9 cellular contexts compared by ENCODE assay signal in genomic region chr3:38651153-38651789, GRCh38. TPM values are rescaled to one million over a fixed set of nuclear protein-coding genes. Genes with fewer than 3 reads are reported as not detected.
DNase-seq lines count a peak whose midpoint lies in the region; ATAC-seq and TF ChIP-seq lines count a peak whose summit lies in the region.
"Had no signal": no experiment of that assay in that cellular context is flagged by ENCODE, and none has a peak within 500 bp of the region (broad histone marks: within the 10 kb centered on the region; RNA-seq: fewer than 3 reads in every experiment).

No MANE protein-coding gene starts in this region.

- H3K9me3 Mint-ChIP-seq in CD4-positive, CD25-positive, alpha-beta regulatory T cell: peaks cover 0 to 1% (median 0%) of the 10 kb centered on the region in 7 donors
- H3K9me3 Mint-ChIP-seq in activated naive CD4-positive, alpha-beta T cell treated with anti-CD3 and anti-CD28 coated beads for 36 hours: no peaks in the 10 kb centered on the region
- H3K9me3 Mint-ChIP-seq: T-helper 1 cell treated with Interleukin-12 subunit alpha and Interleukin-12 subunit beta and Interleukin-4 antibody, amounts not matched to agents 30 μg/mL and 1 μg/mL, for 36 hours had no signal

- H3K36me3 ChIP-seq in CD4-positive, CD25-positive, alpha-beta regulatory T cell (ENCODE audit: control insufficient read depth, insufficient read depth, low read length): no peaks in the 10 kb centered on the region
- no peaks in the 10 kb centered on the region for H3K36me3 ChIP-seq in HUES64 (ENCODE audit: insufficient read depth, low read length)
- no peaks in the 10 kb centered on the region for H3K36me3 ChIP-seq in SJCRH30
- no peaks in the 10 kb centered on the region for H3K36me3 ChIP-seq in heart right ventricle

- H3K4me3 Mint-ChIP-seq in CD4-positive, CD25-positive, alpha-beta regulatory T cell: peak overlapping the region in 2 of 4 donors; percentile 39 to 59
- H3K4me3 Mint-ChIP-seq in activated naive CD4-positive, alpha-beta T cell treated with anti-CD3 and anti-CD28 coated beads for 36 hours: peak overlapping the region; percentile 27
- H3K4me3 Mint-ChIP-seq: T-helper 1 cell treated with Interleukin-12 subunit alpha and Interleukin-12 subunit beta and Interleukin-4 antibody, amounts not matched to agents 30 μg/mL and 1 μg/mL, for 36 hours had no signal

- H3K4me1 Mint-ChIP-seq in CD4-positive, CD25-positive, alpha-beta regulatory T cell: peaks cover 0 to 10% (median under 1%) of the 10 kb centered on the region in 4 donors
- peaks cover 10% of the 10 kb centered on the region for H3K4me1 Mint-ChIP-seq in activated naive CD4-positive, alpha-beta T cell treated with anti-CD3 and anti-CD28 coated beads for 36 hours (ENCODE audit: low read depth)

- H3K4me3 ChIP-seq in CD4-positive, CD25-positive, alpha-beta regulatory T cell (ENCODE audit: low read depth, low read length): no peak overlapping the region
- peak overlapping the region; percentile 50 for H3K4me3 ChIP-seq in HUES64 (ENCODE audit: low read length)
- 0 out of 2 replicates have a peak overlapping the region, but pooled peaks have one; percentile 8 for H3K4me3 ChIP-seq in SJCRH30
- no peak overlapping the region for H3K4me3 ChIP-seq in heart right ventricle

- TF ChIP-seq CTCF in heart right ventricle (IDR thresholded peaks at IDR 0.05): peak; percentile 93 to 99 (median 98)

- H3K36me3 Mint-ChIP-seq in CD4-positive, CD25-positive, alpha-beta regulatory T cell: no peaks in the 10 kb centered on the region
- H3K36me3 Mint-ChIP-seq in activated naive CD4-positive, alpha-beta T cell treated with anti-CD3 and anti-CD28 coated beads for 36 hours (ENCODE audit: low read depth): no peaks in the 10 kb centered on the region

- H3K27ac Mint-ChIP-seq in CD4-positive, CD25-positive, alpha-beta regulatory T cell: no peak overlapping the region
- H3K27ac Mint-ChIP-seq in activated naive CD4-positive, alpha-beta T cell treated with anti-CD3 and anti-CD28 coated beads for 36 hours: no peak overlapping the region
- H3K27ac Mint-ChIP-seq: T-helper 1 cell treated with Interleukin-12 subunit alpha and Interleukin-12 subunit beta and Interleukin-4 antibody, amounts not matched to agents 30 μg/mL and 1 μg/mL, for 36 hours had no signal

- H3K27me3 ChIP-seq in CD4-positive, CD25-positive, alpha-beta regulatory T cell (ENCODE audit: control insufficient read depth, insufficient read depth, low read length): peaks cover 28% of the 10 kb centered on the region
- peaks cover 63% of the 10 kb centered on the region for H3K27me3 ChIP-seq in HUES64 (ENCODE audit: insufficient read depth, low read length)
- no peaks in the 10 kb centered on the region for H3K27me3 ChIP-seq in SJCRH30
- H3K27me3 ChIP-seq in heart right ventricle: peaks cover 0 to 52% (median 31%) of the 10 kb centered on the region in 7 donors

- WGBS in HUES64: 9% methylated on average over 19 of the region's 19 CpGs
- 12 to 13% methylated on average over 19 of the region's 19 CpGs for WGBS in heart right ventricle, 2 donors

- no peaks in the 10 kb centered on the region for H3K9me3 ChIP-seq in CD4-positive, CD25-positive, alpha-beta regulatory T cell (ENCODE audit: control insufficient read depth in 2 of 2, low read length in 2 of 2)
- H3K9me3 ChIP-seq in HUES64 (ENCODE audit: insufficient read depth, low read depth, low read length) (no peaks in the 10 kb centered on the region), SJCRH30 (replicated peaks) (no peaks in the 10 kb centered on the region), heart right ventricle (no peaks in the 10 kb centered on the region)

- intact Hi-C loops in activated naive CD4-positive, alpha-beta T cell treated with anti-CD3 and anti-CD28 coated beads for 36 hours (cut with micrococcal nuclease): loop anchor here (1.0 to 5.0 kb wide), 6 partner anchors 130 to 514 kb away; partner anchors contain the start of genes ACAA1, EXOG and XYLB
- intact Hi-C loops in heart right ventricle (cut with DNase I): loop anchor here (1.0 to 10.0 kb wide), 9 partner anchors 129 to 646 kb away; partner anchors contain the start of genes EXOG (in 4 of the 10) and XYLB (in 1 of the 10)

- CTCF ChIA-PET in activated naive CD4-positive, alpha-beta T cell treated with anti-CD3 and anti-CD28 coated beads for 36 hours (lab: Charles Lee): interaction anchor here (0.8 to 7.2 kb wide), 13 partner anchors 8 to 158 kb away, joined by 3 to 150 read pairs (median 3); partner anchors contain the start of gene EXOG

- H3K27me3 Mint-ChIP-seq in CD4-positive, CD25-positive, alpha-beta regulatory T cell: peaks cover 25% of the 10 kb centered on the region
- peaks cover 14% of the 10 kb centered on the region for H3K27me3 Mint-ChIP-seq in activated naive CD4-positive, alpha-beta T cell treated with anti-CD3 and anti-CD28 coated beads for 36 hours (ENCODE audit: low read depth)

- ATAC-seq in CD4-positive, CD25-positive, alpha-beta regulatory T cell (ENCODE audit: low read depth in 2 of 2): peak; percentile 47 to 62
- peak; percentile 68 for ATAC-seq in GM19438 (IDR thresholded peaks at IDR 0.05; ENCODE audit: low read depth, unreplicated experiment)
- ATAC-seq in heart right ventricle: peak in 7 of 8 donors; percentile 25 to 66 (median 47)
- ATAC-seq in HG03439 (IDR thresholded peaks at IDR 0.05; ENCODE audit: unreplicated experiment): no peak

- peak; percentile 35 to 71 (median 62) for DNase-seq in CD4-positive, CD25-positive, alpha-beta regulatory T cell
- DNase-seq in SJCRH30: peak; percentile 59 to 81
- DNase-seq in activated naive CD4-positive, alpha-beta T cell treated with anti-CD3 and anti-CD28 coated beads for 36 hours: peak; percentile 81
- peak; percentile 56 to 68 for DNase-seq in heart right ventricle
- peak; percentile 34 for DNase-seq in putamen (ENCODE audit: low spot score)

- H3K4me1 ChIP-seq in CD4-positive, CD25-positive, alpha-beta regulatory T cell (ENCODE audit: control insufficient read depth, insufficient read depth, low read length, poor library complexity, severe bottlenecking): peaks cover 17% of the 10 kb centered on the region
- H3K4me1 ChIP-seq in HUES64 (ENCODE audit: insufficient read depth, low read length): no peaks in the 10 kb centered on the region
- no peaks in the 10 kb centered on the region; the same call in 1 of the 2 replicates for H3K4me1 ChIP-seq in SJCRH30
- peaks cover 0 to 33% (median 13%) of the 10 kb centered on the region in 9 donors for H3K4me1 ChIP-seq in heart right ventricle

- H3K9ac ChIP-seq in HUES64 (ENCODE audit: low read depth, low read length): no peak overlapping the region

- no peak overlapping the region for H3K27ac ChIP-seq in CD4-positive, CD25-positive, alpha-beta regulatory T cell (ENCODE audit: insufficient read depth, low read length, poor library complexity, severe bottlenecking)
- H3K27ac ChIP-seq in HUES64 (ENCODE audit: low read depth, low read length): no peak overlapping the region
- no peak overlapping the region for H3K27ac ChIP-seq in SJCRH30
- no peak overlapping the region for H3K27ac ChIP-seq in heart right ventricle

RNA-seq across cellular contexts. Expression of gene SCN5A, which starts 1.8 kb away (rescaled TPM):
- not detected for total RNA-seq in CD4-positive, CD25-positive, alpha-beta regulatory T cell
- not detected for polyA plus RNA-seq in CD4-positive, CD25-positive, alpha-beta regulatory T cell
- polyA plus RNA-seq in HUES64 (2013, experiment 1 of 2): 2.5 TPM
- 2.7 TPM for polyA plus RNA-seq in HUES64 (2013, experiment 2 of 2)
- 13.1 and 15.2 TPM in 2 replicates for total RNA-seq in SJCRH30 (2014; rRNA removed; shearing (Covaris generic))
- total RNA-seq in activated naive CD4-positive, alpha-beta T cell treated with anti-CD3 and anti-CD28 coated beads for 36 hours: under 1 TPM; 0.31 to 0.35 TPM
- 100 to 1,000 TPM; 122 to 254 (median 182) TPM for total RNA-seq in heart right ventricle
- 10 to 100 TPM; 29.9 to 61.5 TPM for polyA plus RNA-seq in heart right ventricle

Comparison
In these comparisons a context has a peak if more than half of its experiments do, and no peak if none do; other contexts are left out.
1. H3K4me3 ChIP-seq: peak in HUES64 (single experiment) and SJCRH30 (single experiment); none in CD4-positive, CD25-positive, alpha-beta regulatory T cell (single experiment) and heart right ventricle (0 of 10).
2. RNA of gene SCN5A, which starts 1.8 kb away (total RNA-seq): 122 to 254 TPM in heart right ventricle and 13.1 to 15.2 TPM in SJCRH30; 0.31 to 0.35 TPM in activated naive CD4-positive, alpha-beta T cell treated with anti-CD3 and anti-CD28 coated beads for 36 hours and not detected in CD4-positive, CD25-positive, alpha-beta regulatory T cell (single experiment); every median in the first group is over 10 times any median in the second.
3. Peak in every context shown above with its lines, with median percentiles within 50 percentile points of each other: DNase-seq.